In genomic region chr1:36447450-36447849, GRCh38 we compare ENCODE assay signal across 27 cellular contexts. TPM values are rescaled to one million over a fixed set of nuclear protein-coding genes. Genes with fewer than 3 reads are reported as not detected.
"Had no signal": no experiment of that assay in that cellular context is flagged by ENCODE, and none has a peak within 500 bp of the region (broad histone marks: within the 10 kb centered on the region; RNA-seq: fewer than 3 reads in every experiment).

No MANE protein-coding gene starts in this region.

- H3K9me3 ChIP-seq: left ventricle myocardium inferior, pancreas, prostate gland, sigmoid colon, spleen, tibial nerve, uterus had no signal

- H3K4me3 ChIP-seq: hepatocyte, left ventricle myocardium inferior, lung, pancreas, prostate gland, sigmoid colon, spleen, tibial nerve, uterus had no signal

- H3K36me3 ChIP-seq: left ventricle myocardium inferior, pancreas, prostate gland, sigmoid colon, spleen, uterus had no signal

- H3K36me3 Mint-ChIP-seq: mesothelial cell of epicardium, naive B cell, natural killer cell, type B pancreatic cell had no signal

- H3K27ac Mint-ChIP-seq: natural killer cell; stimulated activated effector memory CD8-positive, alpha-beta T cell treated with anti-CD3 and anti-CD28 coated beads, Interleukin-12 subunit alpha, Interleukin-12 subunit beta, amount 100 ng/mL, for 72 hours; stimulated activated naive CD8-positive, alpha-beta T cell treated with anti-CD3 and anti-CD28 coated beads, Interleukin-15, Interleukin-2, amounts not matched to agents 100 ng/mL and 50 ng/mL, for 24 hours had no signal

- H3K9me3 Mint-ChIP-seq: mesothelial cell of epicardium; natural killer cell; nephron progenitor cell; stimulated activated effector memory CD8-positive, alpha-beta T cell treated with anti-CD3 and anti-CD28 coated beads, Interleukin-12 subunit alpha, Interleukin-12 subunit beta, amount 100 ng/mL, for 72 hours; stimulated activated naive CD8-positive, alpha-beta T cell treated with anti-CD3 and anti-CD28 coated beads, Interleukin-15, Interleukin-2, amounts not matched to agents 100 ng/mL and 50 ng/mL, for 24 hours; type B pancreatic cell had no signal

- H3K4me1 ChIP-seq: prostate gland had no signal

- DNase-seq: islet precursor cell; left ventricle myocardium inferior; mesendoderm; naive B cell; natural killer cell; nephron progenitor cell; nucleus accumbens; pancreas; retina; right cardiac atrium; sigmoid colon; small intestine; stimulated activated CD4-positive, alpha-beta T cell treated with anti-CD3 and anti-CD28 coated beads, Interleukin-4, amount 100 ng/mL, for 24 hours; stimulated activated naive CD4-positive, alpha-beta T cell; substantia nigra; uterus had no signal

- H3K27me3 ChIP-seq: hepatocyte, pancreas, sigmoid colon, spleen, tibial nerve, uterus had no signal

- H3K4me3 Mint-ChIP-seq: mesothelial cell of epicardium; naive B cell; natural killer cell; nephron progenitor cell; stimulated activated effector memory CD8-positive, alpha-beta T cell treated with anti-CD3 and anti-CD28 coated beads, Interleukin-12 subunit alpha, Interleukin-12 subunit beta, amount 100 ng/mL, for 72 hours; stimulated activated naive CD8-positive, alpha-beta T cell treated with anti-CD3 and anti-CD28 coated beads, Interleukin-15, Interleukin-2, amounts not matched to agents 100 ng/mL and 50 ng/mL, for 24 hours had no signal

- H3K4me2 ChIP-seq: hepatocyte had no signal

- H3K27ac ChIP-seq: hepatocyte, left ventricle myocardium inferior, pancreas, prostate gland, sigmoid colon, tibial nerve, uterus had no signal

- H3K27me3 Mint-ChIP-seq: naive B cell; stimulated activated naive CD8-positive, alpha-beta T cell treated with anti-CD3 and anti-CD28 coated beads, Interleukin-15, Interleukin-2, amounts not matched to agents 100 ng/mL and 50 ng/mL, for 24 hours; type B pancreatic cell had no signal

RNA-seq across cellular contexts. Expression of gene CSF3R, which starts 35.3 kb away (rescaled TPM):
- total RNA-seq: kidney epithelial cell, osteoblast had no signal
